Comparison of ENCODE assay signal across 1 cellular context in genomic region chrX:153944140-153944799, GRCh38.
TF ChIP-seq lines count a peak whose summit lies in the region.

Gene RENBP, minus strand, starts transcription at chrX:153944643. Its CDS starts 33 bp downstream, at chrX:153944610.

TF ChIP-seq in GM12878, 131 proteins besides CTCF, POLR2A, EP300 and RAD21 (continued from another document):
- TF ChIP-seq IRF5 (IDR thresholded peaks at IDR 0.05; ENCODE audit: borderline replicate concordance) (no peak), SMAD1 (IDR thresholded peaks at IDR 0.05; ENCODE audit: low read depth, partially characterized antibody) (no peak), PKNOX1 (IDR thresholded peaks at IDR 0.05) (peak; percentile 66; the same call in 1 of the 2 replicates), TARDBP (IDR thresholded peaks at IDR 0.05; ENCODE audit: borderline replicate concordance) (no peak), NFYA (IDR thresholded peaks at IDR 0.05; ENCODE audit: borderline replicate concordance, low read depth, low read length) (no peak), CREB1 (IDR thresholded peaks at IDR 0.05; ENCODE audit: low read depth) (no peak), CHD2 (IDR thresholded peaks at IDR 0.05; ENCODE audit: borderline replicate concordance, low read depth, low read length) (no peak), SREBF2 (IDR thresholded peaks at IDR 0.05; ENCODE audit: low read length) (no peak), ZBED1 (IDR thresholded peaks at IDR 0.05; ENCODE audit: borderline replicate concordance) (no peak), CEBPZ (IDR thresholded peaks at IDR 0.05; ENCODE audit: low read depth, low read length) (no peak), USF1 (IDR thresholded peaks at IDR 0.05; ENCODE audit: borderline replicate concordance, extremely low read length, insufficient read depth, low read depth, low read length) (peak; percentile 43), RAD51 (IDR thresholded peaks at IDR 0.05) (peak; percentile 78), CEBPB (IDR thresholded peaks at IDR 0.05; ENCODE audit: borderline replicate concordance in 1 of 2, low read depth in 2 of 2, low read length in 2 of 2) (no peak), JUNB (IDR thresholded peaks at IDR 0.05) (no peak), PBX3 (IDR thresholded peaks at IDR 0.05; ENCODE audit: insufficient replicate concordance, low read depth, low read length) (peak; percentile 40), ATF7 (IDR thresholded peaks at IDR 0.05; ENCODE audit: low read depth) (no peak), BCLAF1 (IDR thresholded peaks at IDR 0.05) (no peak), ZSCAN29 (IDR thresholded peaks at IDR 0.05) (no peak), EED (IDR thresholded peaks at IDR 0.05; ENCODE audit: low read depth) (no peak)
